In the genomic region with DNA sequence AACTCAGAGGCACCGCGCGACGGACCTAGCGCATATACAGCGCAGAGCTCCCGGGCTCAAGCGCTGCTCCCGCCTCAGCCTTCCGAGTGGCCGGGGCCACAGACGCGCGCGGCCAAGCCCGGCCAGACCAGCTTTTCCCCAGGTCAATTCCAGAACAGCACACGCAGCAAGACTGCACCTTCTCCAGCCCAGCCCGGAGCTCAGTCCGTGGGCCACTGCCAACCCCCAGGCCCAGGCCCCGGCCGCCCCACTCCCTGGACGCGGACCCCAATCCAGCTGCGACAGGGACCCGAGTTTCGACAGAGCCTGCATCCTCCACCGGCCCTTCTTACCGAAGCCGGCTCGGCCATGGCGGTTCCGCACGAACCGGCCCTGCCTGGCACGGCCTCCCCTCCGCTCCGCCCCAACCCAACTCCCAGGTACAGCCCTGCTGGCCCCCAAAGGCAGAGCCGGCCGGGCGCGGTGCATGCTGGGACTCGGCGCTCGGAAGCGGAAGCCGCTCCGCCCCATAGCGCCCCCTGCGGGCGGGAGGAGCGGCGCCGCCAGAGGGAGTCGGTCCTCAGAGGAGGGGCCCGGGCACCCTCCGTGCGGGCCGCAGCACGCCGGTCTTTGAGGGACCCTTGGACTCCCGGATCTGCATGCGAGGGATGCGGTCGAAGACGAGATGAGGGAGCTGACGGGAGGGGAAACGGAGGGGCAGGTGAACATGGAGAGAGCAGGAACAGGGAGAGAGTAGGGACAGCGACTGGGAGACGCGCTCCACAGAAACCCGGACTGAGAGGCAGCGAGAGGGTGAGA, we compare ENCODE assay signal across 8 cellular contexts. TPM values are rescaled to one million over a fixed set of nuclear protein-coding genes. Genes with fewer than 3 reads are reported as not detected.
DNase-seq lines count a peak whose midpoint lies in the region; ATAC-seq and TF ChIP-seq lines count a peak whose summit lies in the region.

A gene with protein sequence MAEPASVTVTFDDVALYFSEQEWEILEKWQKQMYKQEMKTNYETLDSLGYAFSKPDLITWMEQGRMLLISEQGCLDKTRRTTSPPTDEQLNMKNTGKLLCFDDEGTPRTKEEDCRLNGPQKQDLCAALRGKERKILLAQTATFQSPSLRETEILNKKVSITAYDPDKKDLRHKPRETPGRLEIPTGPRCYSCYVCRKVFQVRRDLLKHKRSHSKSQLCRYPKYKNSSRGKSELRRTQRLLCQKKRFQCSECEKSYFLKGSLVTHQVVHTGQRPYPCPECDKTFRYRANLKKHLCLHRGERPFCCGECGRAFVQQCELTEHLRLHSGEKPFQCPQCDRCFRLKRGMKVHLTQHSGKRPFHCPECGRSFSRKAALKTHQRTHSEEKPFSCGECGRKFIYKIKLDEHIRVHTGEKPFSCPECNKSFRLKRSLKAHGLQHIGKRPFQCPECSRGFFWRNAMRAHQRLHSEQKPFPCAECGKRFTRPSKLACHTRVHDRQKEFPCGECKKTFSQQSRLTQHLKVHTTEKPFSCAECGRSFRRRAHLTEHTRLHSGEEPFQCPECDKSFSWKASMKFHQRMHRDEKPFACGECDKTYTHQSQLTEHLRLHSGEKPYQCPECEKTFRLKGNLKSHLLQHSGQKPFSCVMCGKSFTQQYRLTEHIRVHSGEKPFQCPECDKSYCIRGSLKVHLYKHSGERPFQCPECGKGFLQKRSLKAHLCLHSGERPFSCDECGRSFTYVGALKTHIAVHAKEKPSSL (minus strand): TSS at position 461 of the 798 bp plus-strand sequence. CDS start 111 bp downstream, at position 350.

- peak; percentile 98 for TF ChIP-seq POLR2A in GM19193 (IDR thresholded peaks at IDR 0.05; ENCODE audit: extremely low read depth, insufficient read depth, insufficient read length)

- H3K36me3 ChIP-seq in BE2C, result peaks cover 12% of the 10 kb centered on the region; the same call in 1 of the 2 replicates

- peak; percentile 97 for DNase-seq in BE2C
- peak; percentile 59 for DNase-seq in NCI-H446 treated with DMSO at 0.1 percent for 48 hours (lab: John Stamatoyannopoulos, UW)
- peak; percentile 96 for DNase-seq in activated CD4-positive, alpha-beta T cell treated with anti-CD3 and anti-CD28 coated beads for 36 hours
- peak; percentile 94 for DNase-seq in choroid plexus epithelial cell (ENCODE audit: low read depth)
- DNase-seq in left kidney (ENCODE audit: low read depth, low spot score), result peak; percentile 98
- peak; percentile 96 for DNase-seq in stimulated activated CD4-positive, alpha-beta T cell treated with anti-CD3 and anti-CD28 coated beads, Interleukin-2, amount 100 ng/mL, for 24 hours

- H3K4me1 Mint-ChIP-seq in activated CD4-positive, alpha-beta T cell treated with anti-CD3 and anti-CD28 coated beads for 36 hours, result peaks cover 21% of the 10 kb centered on the region

- peaks cover 41% of the 10 kb centered on the region for H3K36me3 Mint-ChIP-seq in activated CD4-positive, alpha-beta T cell treated with anti-CD3 and anti-CD28 coated beads for 36 hours (ENCODE audit: low read depth)

- TF ChIP-seq CTCF in BE2C (IDR thresholded peaks at IDR 0.05; ENCODE audit: low read depth, low read length), result peak; percentile 88
- TF ChIP-seq CTCF in choroid plexus epithelial cell (conservative IDR thresholded peaks at IDR 0.05; ENCODE audit: low read depth, low read length), result peak; percentile 71

- peaks cover 6% of the 10 kb centered on the region for H3K9me3 Mint-ChIP-seq in activated CD4-positive, alpha-beta T cell treated with anti-CD3 and anti-CD28 coated beads for 36 hours (ENCODE audit: low read depth)

- POLR2A ChIA-PET in activated CD4-positive, alpha-beta T cell treated with anti-CD3 and anti-CD28 coated beads for 36 hours (lab: Charles Lee), result interaction anchor here (0.6 to 1.3 kb wide), 3 partner anchors 21 to 1630 kb away, joined by 3 to 7 read pairs (median 4); partner anchors contain the start of genes ZNF282 and ZNF398

- H3K4me1 ChIP-seq in BE2C, result no peaks in the 10 kb centered on the region

- H3K9me3 ChIP-seq in BE2C, result no peaks in the 10 kb centered on the region; the same call in 1 of the 2 replicates

- intact Hi-C loops in activated CD4-positive, alpha-beta T cell treated with anti-CD3 and anti-CD28 coated beads for 36 hours (cut with DNase I, micrococcal nuclease), result loop anchor here (1.0 to 5.0 kb wide), 14 partner anchors 21 to 1931 kb away; partner anchors contain the start of genes ZNF398 (in 2 of the 2), ZNF783 (in 2 of the 2), CDK5 (in 1 of the 2) and CUL1 (in 1 of the 2)

- no peaks in the 10 kb centered on the region for H3K27me3 ChIP-seq in BE2C

- H3K27me3 Mint-ChIP-seq in activated CD4-positive, alpha-beta T cell treated with anti-CD3 and anti-CD28 coated beads for 36 hours, result no peaks in the 10 kb centered on the region

- peak within 1 kb of the TSS; percentile 83 for H3K4me3 Mint-ChIP-seq in activated CD4-positive, alpha-beta T cell treated with anti-CD3 and anti-CD28 coated beads for 36 hours

- H3K27ac Mint-ChIP-seq in activated CD4-positive, alpha-beta T cell treated with anti-CD3 and anti-CD28 coated beads for 36 hours, result peak within 1 kb of the TSS; percentile 99

- CTCF ChIA-PET in activated CD4-positive, alpha-beta T cell treated with anti-CD3 and anti-CD28 coated beads for 36 hours (lab: Charles Lee), result interaction anchor here (0.5 to 5.2 kb wide), 13 partner anchors 10 to 455 kb away, joined by 3 to 31 read pairs (median 4); partner anchors contain the start of genes ZNF282, ZNF398 and ZNF786

- ATAC-seq in HG03432 (IDR thresholded peaks at IDR 0.05; ENCODE audit: unreplicated experiment), result peak; percentile 87
- ATAC-seq in activated CD4-positive, alpha-beta T cell treated with anti-CD3 and anti-CD28 coated beads for 36 hours, result peak; percentile 88

- peak within 1 kb of the TSS; percentile 93 for H3K4me3 ChIP-seq in BE2C (ENCODE audit: low read depth, low read length)
- H3K4me3 ChIP-seq in choroid plexus epithelial cell (ENCODE audit: low read depth, low read length), result peak within 1 kb of the TSS; percentile 100

RNA-seq across cellular contexts. Expression of the gene that starts here (rescaled TPM):
- polyA plus RNA-seq in BE2C (2012; ENCODE audit: insufficient read depth, insufficient read length, low read depth), result 11.9 TPM
- total RNA-seq in activated CD4-positive, alpha-beta T cell treated with anti-CD3 and anti-CD28 coated beads for 36 hours, result under 1 TPM; 0.43 to 0.95 TPM

Comparison
In these comparisons a context has a peak if more than half of its experiments do, and no peak if none do; other contexts are left out.
1. Peak in every context shown above with its lines: DNase-seq, ATAC-seq and H3K4me3 ChIP-seq.
2. Peak in DNase-seq and ATAC-seq in activated CD4-positive, alpha-beta T cell treated with anti-CD3 and anti-CD28 coated beads for 36 hours; RNA of the gene not detected or under 1 TPM.